In the genomic region with DNA sequence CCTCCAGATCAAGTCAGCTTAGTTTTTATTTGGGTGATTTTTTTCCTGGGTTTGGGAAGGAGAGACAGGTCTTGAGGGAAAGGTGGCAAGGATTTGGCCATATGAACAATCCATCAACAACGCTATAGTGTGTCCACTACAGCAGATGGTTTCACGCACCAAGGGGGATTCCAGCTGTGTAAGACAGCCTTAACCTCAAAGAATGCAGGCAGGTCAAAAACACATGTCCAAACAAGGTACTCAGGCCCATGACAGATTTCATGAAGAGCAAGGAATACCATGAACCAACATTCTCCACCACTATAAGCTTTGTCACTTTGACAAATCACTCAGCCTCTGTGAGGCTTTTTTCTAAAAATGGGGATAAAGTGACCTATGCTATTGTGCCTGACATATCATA, we compare ENCODE assay signal across 21 cellular contexts. TPM values are rescaled to one million over a fixed set of nuclear protein-coding genes. Genes with fewer than 3 reads are reported as not detected.
DNase-seq lines count a peak whose midpoint lies in the region; ATAC-seq, FAIRE-seq and TF ChIP-seq lines count a peak whose summit lies in the region.
"Had no signal": no experiment of that assay in that cellular context is flagged by ENCODE, and none has a peak within 500 bp of the region (broad histone marks: within the 10 kb centered on the region; RNA-seq: fewer than 3 reads in every experiment).

No MANE protein-coding gene starts in this region.

- ATAC-seq in activated T-cell treated with anti-CD3 and anti-CD28 coated beads, Interleukin-2, amount 50 U/mL, for 72 hours (replicated peaks in 1 of 2), result no peak
- ATAC-seq in GM19397 (IDR thresholded peaks at IDR 0.05; ENCODE audit: unreplicated experiment), result no peak
- ATAC-seq: body of pancreas, esophagus mucosa, HepG2 had no signal

- peak overlapping the region; percentile 66 for H3K27ac Mint-ChIP-seq in activated T-cell treated with anti-CD3 and anti-CD28 coated beads, Interleukin-2, amount 50 U/mL, for 72 hours
- peak overlapping the region; percentile 92 for H3K27ac Mint-ChIP-seq in activated naive CD8-positive, alpha-beta T cell treated with anti-CD3 and anti-CD28 coated beads for 36 hours
- peak overlapping the region; percentile 78 to 94 (median 86) for H3K27ac Mint-ChIP-seq in nephron

- H3K9me3 Mint-ChIP-seq in activated T-cell treated with anti-CD3 and anti-CD28 coated beads, Interleukin-2, amount 50 U/mL, for 72 hours, result no peaks in the 10 kb centered on the region
- no peaks in the 10 kb centered on the region for H3K9me3 Mint-ChIP-seq in activated naive CD8-positive, alpha-beta T cell treated with anti-CD3 and anti-CD28 coated beads for 36 hours
- no peaks in the 10 kb centered on the region for H3K9me3 Mint-ChIP-seq in nephron

- peak overlapping the region; percentile 75 to 88 for H3K4me3 Mint-ChIP-seq in activated T-cell treated with anti-CD3 and anti-CD28 coated beads, Interleukin-2, amount 50 U/mL, for 72 hours
- H3K4me3 Mint-ChIP-seq in activated naive CD8-positive, alpha-beta T cell treated with anti-CD3 and anti-CD28 coated beads for 36 hours, result peak overlapping the region; percentile 90
- peak overlapping the region; percentile 43 to 71 (median 58) for H3K4me3 Mint-ChIP-seq in nephron

- TF ChIP-seq CTCF in nephron (IDR thresholded peaks at IDR 0.05; ENCODE audit: unreplicated experiment in 3 of 3) (no peak), GM10248 (IDR thresholded peaks at IDR 0.05; ENCODE audit: control extremely low read depth, extremely low read depth, low read depth, missing control alignments) (no peak)

- peaks cover 7 to 10% of the 10 kb centered on the region in 2 donors for H3K36me3 Mint-ChIP-seq in activated T-cell treated with anti-CD3 and anti-CD28 coated beads, Interleukin-2, amount 50 U/mL, for 72 hours (ENCODE audit: insufficient read depth in 2 of 2)
- peaks cover 32% of the 10 kb centered on the region for H3K36me3 Mint-ChIP-seq in activated naive CD8-positive, alpha-beta T cell treated with anti-CD3 and anti-CD28 coated beads for 36 hours
- H3K36me3 Mint-ChIP-seq in nephron (ENCODE audit: low read depth), result peaks cover under 1% of the 10 kb centered on the region

- no peaks in the 10 kb centered on the region for H3K27me3 Mint-ChIP-seq in activated T-cell treated with anti-CD3 and anti-CD28 coated beads, Interleukin-2, amount 50 U/mL, for 72 hours (ENCODE audit: low read depth)
- H3K27me3 Mint-ChIP-seq in activated naive CD8-positive, alpha-beta T cell treated with anti-CD3 and anti-CD28 coated beads for 36 hours, result peaks cover 4% of the 10 kb centered on the region
- no peaks in the 10 kb centered on the region for H3K27me3 Mint-ChIP-seq in nephron (ENCODE audit: low read depth)

- no peak for DNase-seq in activated T-cell treated with anti-CD3 and anti-CD28 coated beads, Interleukin-2, amount 50 U/mL, for 72 hours
- no peak for DNase-seq in activated T-cell treated with anti-CD3 and anti-CD28 coated beads, Interleukin-2, amount 50 U/mL, for 1 hour
- no peak for DNase-seq in GM12892 (ENCODE audit: insufficient read length)
- DNase-seq in activated naive CD8-positive, alpha-beta T cell treated with anti-CD3 and anti-CD28 coated beads for 36 hours, result no peak
- DNase-seq in GM10248 (ENCODE audit: extremely low spot score), result no peak
- no peak for DNase-seq in iPS-NIHi11 (ENCODE audit: low spot score)
- DNase-seq: activated CD4-positive, alpha-beta T cell treated with anti-CD3 and anti-CD28 coated beads for 48 hours; activated gamma-delta T cell; body of pancreas; GDM1; NCI-H1930; T1000 had no signal

- no peak for TF ChIP-seq POLR2A in GM12892 (IDR thresholded peaks at IDR 0.05; ENCODE audit: low read depth, low read length)

- FAIRE-seq in GM12892 (lab: Jason Lieb, UNC), result peak; percentile 58
- FAIRE-seq: HepG2 had no signal

- POLR2A ChIA-PET in GM10248 (lab: Yijun Ruan, JAX), result no interaction called here

- H3K4me1 Mint-ChIP-seq in activated T-cell treated with anti-CD3 and anti-CD28 coated beads, Interleukin-2, amount 50 U/mL, for 72 hours (ENCODE audit: low read depth), result peaks cover 50% of the 10 kb centered on the region
- peaks cover 39% of the 10 kb centered on the region for H3K4me1 Mint-ChIP-seq in activated naive CD8-positive, alpha-beta T cell treated with anti-CD3 and anti-CD28 coated beads for 36 hours
- peaks cover 18% of the 10 kb centered on the region for H3K4me1 Mint-ChIP-seq in nephron

- CTCF ChIA-PET in GM10248 (lab: Yijun Ruan, JAX), result interaction anchor here (0.7 to 6.6 kb wide), 8 partner anchors 8 to 71 kb away, joined by 3 to 73 read pairs (median 4); partner anchors contain the start of genes ATP6V1G2 and NCR3

RNA-seq across cellular contexts. Expression of gene AIF1, which starts 2.0 kb away (rescaled TPM):
- 10 to 100 TPM; 68.7 to 98.1 TPM for total RNA-seq in activated T-cell treated with anti-CD3 and anti-CD28 coated beads, Interleukin-2, amount 50 U/mL, for 72 hours
- polyA plus RNA-seq in GM12892 (2012; ENCODE audit: missing spikeins), result 48.0 TPM
- 100 to 1,000 TPM; 150 to 157 TPM for total RNA-seq in activated naive CD8-positive, alpha-beta T cell treated with anti-CD3 and anti-CD28 coated beads for 36 hours
- total RNA-seq: glomerular endothelial cell, HepG2, myocyte, NCI-H460 had no signal

RNA-seq across cellular contexts. Expression of gene PRRC2A, which starts 3.5 kb away (rescaled TPM):
- total RNA-seq in activated T-cell treated with anti-CD3 and anti-CD28 coated beads, Interleukin-2, amount 50 U/mL, for 72 hours, result 100 to 1,000 TPM; 260 to 285 TPM
- 77.1 TPM for polyA plus RNA-seq in GM12892 (2012; ENCODE audit: missing spikeins)
- 100 to 1,000 TPM; 244 to 252 TPM for total RNA-seq in activated naive CD8-positive, alpha-beta T cell treated with anti-CD3 and anti-CD28 coated beads for 36 hours

RNA-seq across cellular contexts. Expression of gene NCR3, which starts 24.2 kb away (rescaled TPM):
- 10 to 100 TPM; 15.0 to 24.7 TPM for total RNA-seq in activated T-cell treated with anti-CD3 and anti-CD28 coated beads, Interleukin-2, amount 50 U/mL, for 72 hours
- polyA plus RNA-seq in GM12892 (2012; ENCODE audit: missing spikeins), result 14.7 TPM
- total RNA-seq in activated naive CD8-positive, alpha-beta T cell treated with anti-CD3 and anti-CD28 coated beads for 36 hours, result 10 to 100 TPM; 28.7 to 31.2 TPM
- total RNA-seq: body of pancreas, glomerular endothelial cell, HepG2, myocyte, NCI-H460, posterior vena cava, thoracic aorta had no signal
- polyA plus RNA-seq: HepG2 had no signal

RNA-seq across cellular contexts. Expression of gene LST1, which starts 30.9 kb away (rescaled TPM):
- total RNA-seq in activated T-cell treated with anti-CD3 and anti-CD28 coated beads, Interleukin-2, amount 50 U/mL, for 72 hours, result 10 to 100 TPM; 24.6 to 27.0 TPM
- 20.2 TPM for polyA plus RNA-seq in GM12892 (2012; ENCODE audit: missing spikeins)
- total RNA-seq in activated naive CD8-positive, alpha-beta T cell treated with anti-CD3 and anti-CD28 coated beads for 36 hours, result 10 to 100 TPM; 29.1 TPM
- total RNA-seq: HepG2, myocyte, NCI-H460 had no signal
- polyA plus RNA-seq: HepG2 had no signal

RNA-seq across cellular contexts. Expression of gene LTB, which starts 34.8 kb away (rescaled TPM):
- total RNA-seq in activated T-cell treated with anti-CD3 and anti-CD28 coated beads, Interleukin-2, amount 50 U/mL, for 72 hours, result 10 to 100 TPM; 43.4 to 61.8 TPM
- 31.3 TPM for polyA plus RNA-seq in GM12892 (2012; ENCODE audit: missing spikeins)
- 100 to 1,000 TPM; 273 TPM for total RNA-seq in activated naive CD8-positive, alpha-beta T cell treated with anti-CD3 and anti-CD28 coated beads for 36 hours
- total RNA-seq: NCI-H460, thoracic aorta had no signal
